Comparison of ENCODE assay signal across 1 cellular context in genomic region chr19:35643255-35644205, GRCh38.
TF ChIP-seq lines count a peak whose summit lies in the region.

No MANE protein-coding gene starts in this region.

TF ChIP-seq in K562, 482 proteins besides CTCF, POLR2A, EP300 and RAD21 (continued from another document):
- TF ChIP-seq, protein P1, sequence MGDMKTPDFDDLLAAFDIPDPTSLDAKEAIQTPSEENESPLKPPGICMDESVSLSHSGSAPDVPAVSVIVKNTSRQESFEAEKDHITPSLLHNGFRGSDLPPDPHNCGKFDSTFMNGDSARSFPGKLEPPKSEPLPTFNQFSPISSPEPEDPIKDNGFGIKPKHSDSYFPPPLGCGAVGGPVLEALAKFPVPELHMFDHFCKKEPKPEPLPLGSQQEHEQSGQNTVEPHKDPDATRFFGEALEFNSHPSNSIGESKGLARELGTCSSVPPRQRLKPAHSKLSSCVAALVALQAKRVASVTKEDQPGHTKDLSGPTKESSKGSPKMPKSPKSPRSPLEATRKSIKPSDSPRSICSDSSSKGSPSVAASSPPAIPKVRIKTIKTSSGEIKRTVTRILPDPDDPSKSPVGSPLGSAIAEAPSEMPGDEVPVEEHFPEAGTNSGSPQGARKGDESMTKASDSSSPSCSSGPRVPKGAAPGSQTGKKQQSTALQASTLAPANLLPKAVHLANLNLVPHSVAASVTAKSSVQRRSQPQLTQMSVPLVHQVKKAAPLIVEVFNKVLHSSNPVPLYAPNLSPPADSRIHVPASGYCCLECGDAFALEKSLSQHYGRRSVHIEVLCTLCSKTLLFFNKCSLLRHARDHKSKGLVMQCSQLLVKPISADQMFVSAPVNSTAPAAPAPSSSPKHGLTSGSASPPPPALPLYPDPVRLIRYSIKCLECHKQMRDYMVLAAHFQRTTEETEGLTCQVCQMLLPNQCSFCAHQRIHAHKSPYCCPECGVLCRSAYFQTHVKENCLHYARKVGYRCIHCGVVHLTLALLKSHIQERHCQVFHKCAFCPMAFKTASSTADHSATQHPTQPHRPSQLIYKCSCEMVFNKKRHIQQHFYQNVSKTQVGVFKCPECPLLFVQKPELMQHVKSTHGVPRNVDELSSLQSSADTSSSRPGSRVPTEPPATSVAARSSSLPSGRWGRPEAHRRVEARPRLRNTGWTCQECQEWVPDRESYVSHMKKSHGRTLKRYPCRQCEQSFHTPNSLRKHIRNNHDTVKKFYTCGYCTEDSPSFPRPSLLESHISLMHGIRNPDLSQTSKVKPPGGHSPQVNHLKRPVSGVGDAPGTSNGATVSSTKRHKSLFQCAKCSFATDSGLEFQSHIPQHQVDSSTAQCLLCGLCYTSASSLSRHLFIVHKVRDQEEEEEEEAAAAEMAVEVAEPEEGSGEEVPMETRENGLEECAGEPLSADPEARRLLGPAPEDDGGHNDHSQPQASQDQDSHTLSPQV (IDR thresholded peaks at IDR 0.05): peak; percentile 95
- TF ChIP-seq ZBTB1 (CRISPR knock-in tag; IDR thresholded peaks at IDR 0.05; ENCODE audit: borderline replicate concordance, low read depth) (peak; percentile 83), RCOR1 (IDR thresholded peaks at IDR 0.05; ENCODE audit: borderline replicate concordance in 1 of 2, low read depth in 2 of 2, low read length in 2 of 2) (peak in 1 of 2 experiments; percentile 40; a peak in 1 of 4 replicates), NCOA6 (IDR thresholded peaks at IDR 0.05) (peak; percentile 67), ELK1 (CRISPR knock-in tag; IDR thresholded peaks at IDR 0.05) (no peak), NR2C2 (CRISPR knock-in tag; IDR thresholded peaks at IDR 0.05) (peak; percentile 84), NR2C2 (tag; IDR thresholded peaks at IDR 0.05) (no peak), ZBTB34 (CRISPR knock-in tag; IDR thresholded peaks at IDR 0.05) (no peak), FOXJ3 (CRISPR knock-in tag; IDR thresholded peaks at IDR 0.05) (no peak), HLTF (IDR thresholded peaks at IDR 0.05) (peak; percentile 28; the same call in 1 of the 2 replicates), TFAP4 (CRISPR knock-in tag; IDR thresholded peaks at IDR 0.05; ENCODE audit: borderline replicate concordance) (peak; percentile 98), MXI1 (IDR thresholded peaks at IDR 0.05; ENCODE audit: low read depth, low read length) (peak; percentile 34; the same call in 1 of the 2 replicates), NCOR1 (IDR thresholded peaks at IDR 0.05) (no peak; the same call in 1 of the 2 replicates), CREM (IDR thresholded peaks at IDR 0.05; ENCODE audit: low read depth) (peak; percentile 56), GTF2A2 (tag; IDR thresholded peaks at IDR 0.05) (no peak), ZNF395 (CRISPR knock-in tag; IDR thresholded peaks at IDR 0.05) (peak; percentile 82; the same call in 1 of the 2 replicates), ZNF175 (CRISPR knock-in tag; IDR thresholded peaks at IDR 0.05; ENCODE audit: low read depth) (no peak), ZNF695 (CRISPR knock-in tag; IDR thresholded peaks at IDR 0.05) (no peak), HDGF (IDR thresholded peaks at IDR 0.05) (no peak), RFX5 (IDR thresholded peaks at IDR 0.05; ENCODE audit: low read depth, low read length) (no peak), ATF3 (IDR thresholded peaks at IDR 0.05) (peak; percentile 44; the same call in 1 of the 2 replicates), ATF3 (CRISPR knock-in tag; conservative IDR thresholded peaks at IDR 0.05) (no peak; the same call in 1 of the 2 replicates), ZFP91 (CRISPR knock-in tag; IDR thresholded peaks at IDR 0.05) (peak; percentile 77; the same call in 1 of the 2 replicates), GATAD2A (IDR thresholded peaks at IDR 0.05) (0 out of 2 replicates have a peak, but pooled peaks have one; percentile 68), ILF3 (IDR thresholded peaks at IDR 0.05; ENCODE audit: borderline replicate concordance) (no peak), RHOXF2B (CRISPR knock-in tag; conservative IDR thresholded peaks at IDR 0.05) (no peak), NR3C1 (CRISPR knock-in tag; IDR thresholded peaks at IDR 0.05) (peak; percentile 98), RNF2 (IDR thresholded peaks at IDR 0.05) (peak; percentile 79), MAZ (CRISPR knock-in tag; conservative IDR thresholded peaks at IDR 0.05 in 1 of 2, IDR thresholded peaks at IDR 0.05 in 1 of 2) (peak; percentile 82 to 95), FOXK2 (conservative IDR thresholded peaks at IDR 0.05 in 1 of 2, IDR thresholded peaks at IDR 0.05 in 1 of 2; ENCODE audit: low read depth in 2 of 2) (peak in 1 of 2 experiments; percentile 99; a peak in 2 of 4 replicates), ETV6 (IDR thresholded peaks at IDR 0.05; ENCODE audit: borderline replicate concordance in 1 of 2, low read depth in 2 of 2, low read length in 1 of 2) (no peak), ETV6 (CRISPR knock-in tag; IDR thresholded peaks at IDR 0.05; ENCODE audit: borderline replicate concordance) (peak; percentile 93; the same call in 1 of the 2 replicates), ELF2 (CRISPR knock-in tag; IDR thresholded peaks at IDR 0.05) (0 out of 2 replicates have a peak, but pooled peaks have one; percentile 20), BDP1 (IDR thresholded peaks at IDR 0.05; ENCODE audit: insufficient read depth, insufficient read length) (no peak), PHF8 (IDR thresholded peaks at IDR 0.05; ENCODE audit: borderline replicate concordance, low read length) (peak; percentile 75; the same call in 1 of the 2 replicates), DMBX1 (CRISPR knock-in tag; IDR thresholded peaks at IDR 0.05; ENCODE audit: borderline replicate concordance) (peak; percentile 88), JUN (IDR thresholded peaks at IDR 0.05; ENCODE audit: borderline replicate concordance, low read depth, low read length) (peak; percentile 59; the same call in 1 of the 2 replicates), JUN (CRISPR knock-in tag; IDR thresholded peaks at IDR 0.05; ENCODE audit: borderline replicate concordance) (peak; percentile 52; the same call in 1 of the 2 replicates), SMARCB1 (IDR thresholded peaks at IDR 0.05; ENCODE audit: insufficient read length, low read depth) (no peak), MED1 (CRISPR knock-in tag; IDR thresholded peaks at IDR 0.05; ENCODE audit: borderline replicate concordance) (no peak), HMGN3 (IDR thresholded peaks at IDR 0.05; ENCODE audit: borderline replicate concordance, extremely low read depth, insufficient read length, low read depth, low read length) (peak; percentile 88), CBFA2T2 (conservative IDR thresholded peaks at IDR 0.05) (no peak), FOXK1 (CRISPR knock-in tag; IDR thresholded peaks at IDR 0.05; ENCODE audit: borderline replicate concordance) (peak; percentile 93; the same call in 1 of the 2 replicates), IRF1 (CRISPR knock-in tag; IDR thresholded peaks at IDR 0.05; ENCODE audit: borderline replicate concordance) (peak; percentile 68; the same call in 1 of the 2 replicates), ZBED1 (IDR thresholded peaks at IDR 0.05) (0 out of 2 replicates have a peak, but pooled peaks have one; percentile 20), POLR2G (IDR thresholded peaks at IDR 0.05; ENCODE audit: low read depth, low read length) (peak; percentile 99), ZNF830 (CRISPR knock-in tag; IDR thresholded peaks at IDR 0.05) (no peak), FIP1L1 (IDR thresholded peaks at IDR 0.05; ENCODE audit: low read depth, low read length, poor library complexity, severe bottlenecking) (peak; percentile 81), MLX (CRISPR knock-in tag; conservative IDR thresholded peaks at IDR 0.05) (0 out of 4 replicates have a peak, but pooled peaks of 1 of the 2 experiments have one; percentile 40), ZNF41 (CRISPR knock-in tag; conservative IDR thresholded peaks at IDR 0.05) (no peak)
- TF ChIP-seq, protein P2, sequence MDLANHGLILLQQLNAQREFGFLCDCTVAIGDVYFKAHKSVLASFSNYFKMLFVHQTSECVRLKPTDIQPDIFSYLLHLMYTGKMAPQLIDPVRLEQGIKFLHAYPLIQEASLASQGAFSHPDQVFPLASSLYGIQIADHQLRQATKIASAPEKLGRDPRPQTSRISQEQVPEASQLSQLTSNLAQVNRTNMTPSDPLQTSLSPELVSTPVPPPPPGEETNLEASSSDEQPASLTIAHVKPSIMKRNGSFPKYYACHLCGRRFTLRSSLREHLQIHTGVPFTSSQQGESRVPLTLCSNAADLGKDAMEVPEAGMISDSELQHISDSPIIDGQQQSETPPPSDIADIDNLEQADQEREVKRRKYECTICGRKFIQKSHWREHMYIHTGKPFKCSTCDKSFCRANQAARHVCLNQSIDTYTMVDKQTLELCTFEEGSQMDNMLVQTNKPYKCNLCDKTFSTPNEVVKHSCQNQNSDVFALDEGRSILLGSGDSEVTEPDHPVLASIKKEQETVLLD (IDR thresholded peaks at IDR 0.05): 0 out of 2 replicates have a peak, but pooled peaks have one; percentile 24
- TF ChIP-seq, protein P3, sequence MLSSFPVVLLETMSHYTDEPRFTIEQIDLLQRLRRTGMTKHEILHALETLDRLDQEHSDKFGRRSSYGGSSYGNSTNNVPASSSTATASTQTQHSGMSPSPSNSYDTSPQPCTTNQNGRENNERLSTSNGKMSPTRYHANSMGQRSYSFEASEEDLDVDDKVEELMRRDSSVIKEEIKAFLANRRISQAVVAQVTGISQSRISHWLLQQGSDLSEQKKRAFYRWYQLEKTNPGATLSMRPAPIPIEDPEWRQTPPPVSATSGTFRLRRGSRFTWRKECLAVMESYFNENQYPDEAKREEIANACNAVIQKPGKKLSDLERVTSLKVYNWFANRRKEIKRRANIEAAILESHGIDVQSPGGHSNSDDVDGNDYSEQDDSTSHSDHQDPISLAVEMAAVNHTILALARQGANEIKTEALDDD (IDR thresholded peaks at IDR 0.05): no peak
TF ChIP-seq in K562: peak in this region for 166.
